In the genomic region with DNA sequence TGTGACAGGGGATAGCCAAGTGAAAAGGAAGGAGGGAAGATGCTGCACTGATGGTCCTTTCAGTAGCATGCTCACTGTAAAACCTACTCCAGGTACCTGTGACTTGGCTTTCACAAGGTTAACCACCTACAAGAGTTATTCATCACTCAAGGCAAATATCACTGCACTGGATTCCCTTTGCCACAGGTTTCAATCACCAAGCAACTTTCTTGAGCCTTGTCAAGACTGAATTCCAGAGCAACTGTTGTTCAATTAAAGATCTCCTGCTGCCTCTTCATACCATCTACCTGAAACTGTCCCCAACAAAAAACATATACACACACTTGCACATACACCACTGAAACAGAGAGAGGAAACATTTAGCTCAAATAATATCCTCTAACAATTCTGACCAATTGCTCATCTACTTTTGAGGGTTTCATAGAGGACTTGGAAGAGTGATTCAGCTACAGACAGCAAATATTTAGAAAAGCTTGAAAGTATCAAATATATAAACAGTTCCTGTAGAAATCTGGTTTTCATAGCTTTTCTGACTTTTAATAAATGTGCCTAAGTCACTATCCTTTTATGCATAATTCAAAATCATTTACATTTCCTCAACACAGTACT, we compare ENCODE assay signal across 22 cellular contexts. TPM values are rescaled to one million over a fixed set of nuclear protein-coding genes. Genes with fewer than 3 reads are reported as not detected.
DNase-seq lines count a peak whose midpoint lies in the region; FAIRE-seq and TF ChIP-seq lines count a peak whose summit lies in the region.
"Had no signal": no experiment of that assay in that cellular context is flagged by ENCODE, and none has a peak within 500 bp of the region (broad histone marks: within the 10 kb centered on the region; RNA-seq: fewer than 3 reads in every experiment).

No MANE protein-coding gene starts in this region.

- H3K9ac ChIP-seq in skeletal muscle satellite cell (ENCODE audit: low read depth, low read length) = peak overlapping the region; percentile 97
- H3K9ac ChIP-seq: BLaER1 had no signal

- no peak overlapping the region for H3K27ac ChIP-seq in adrenal gland
- H3K27ac ChIP-seq: BLaER1, brain microvascular endothelial cell, RWPE1 had no signal

- H3K4me3 Mint-ChIP-seq in HFFc6 = peak overlapping the region; percentile 48
- H3K4me3 Mint-ChIP-seq: activated CD4-positive, alpha-beta memory T cell treated with anti-CD3 and anti-CD28 coated beads for 36 hours; activated naive CD4-positive, alpha-beta T cell treated with anti-CD3 and anti-CD28 coated beads, Interleukin-2, amount 50 U/mL, for 24 hours; activated T-cell treated with anti-CD3 and anti-CD28 coated beads, Interleukin-2, amount 50 U/mL, for 24 hours; dendritic cell treated with granulocyte-macrophage colony-stimulating factor and Interleukin-4, amounts not matched to agents 40 ng/mL and 50 ng/mL, for 4 days; naive thymus-derived CD4-positive, alpha-beta T cell had no signal

- H3K4me2 ChIP-seq in skeletal muscle satellite cell (ENCODE audit: low read length) = peak overlapping the region; percentile 79
- H3K4me2 ChIP-seq: BLaER1 had no signal

- H3K9me3 Mint-ChIP-seq in HFFc6 = no peaks in the 10 kb centered on the region
- H3K9me3 Mint-ChIP-seq: activated CD4-positive, alpha-beta memory T cell treated with anti-CD3 and anti-CD28 coated beads for 36 hours; activated naive CD4-positive, alpha-beta T cell treated with anti-CD3 and anti-CD28 coated beads, Interleukin-2, amount 50 U/mL, for 24 hours; activated T-cell treated with anti-CD3 and anti-CD28 coated beads, Interleukin-2, amount 50 U/mL, for 24 hours; dendritic cell treated with granulocyte-macrophage colony-stimulating factor and Interleukin-4, amounts not matched to agents 40 ng/mL and 50 ng/mL, for 4 days; naive thymus-derived CD4-positive, alpha-beta T cell had no signal

- H3K4me1 ChIP-seq in skeletal muscle satellite cell (ENCODE audit: control insufficient read depth, insufficient read depth, low read length) (peaks cover 67% of the 10 kb centered on the region), adrenal gland (replicated peaks in 1 of 2) (peaks cover 0 to 61% of the 10 kb centered on the region in 2 donors)

- no peak for TF ChIP-seq POLR2A in adrenal gland (IDR thresholded peaks at IDR 0.05)

- H3K27me3 ChIP-seq in skeletal muscle satellite cell (ENCODE audit: control insufficient read depth, insufficient read depth, low read length) (no peaks in the 10 kb centered on the region), adrenal gland (no peaks in the 10 kb centered on the region)
- H3K27me3 ChIP-seq: brain microvascular endothelial cell had no signal

- DNase-seq in HFFc6 (no peak), RCC 7860 (ENCODE audit: low spot score) (no peak), fibroblast of peridontal ligament (ENCODE audit: extremely low read depth) (peak; percentile 48), adrenal gland (no peak), middle frontal gyrus (ENCODE audit: extremely low spot score, low spot score) (no peak)
- no peak for DNase-seq in activated T-cell treated with anti-CD3 and anti-CD28 coated beads, Interleukin-2, amount 50 U/mL, for 1 hour
- DNase-seq: activated CD4-positive, alpha-beta memory T cell treated with anti-CD3 and anti-CD28 coated beads for 36 hours; activated T-cell treated with anti-CD3 and anti-CD28 coated beads, Interleukin-2, amount 50 U/mL, for 24 hours; brain microvascular endothelial cell; naive thymus-derived CD4-positive, alpha-beta T cell; NCI-H1694; NCI-H2227 treated with DMSO at 0.1 percent for 48 hours; NK-92 treated with Interleukin-12 subunit alpha and Interleukin-12 subunit beta, amount 100 ng/mL, for 24 hours; posterior cingulate gyrus; stimulated activated CD4-positive, alpha-beta T cell treated with anti-CD3 and anti-CD28 coated beads, Interleukin-4, amount 100 ng/mL, for 4 hours had no signal

- peak overlapping the region; percentile 28 for H3K4me3 ChIP-seq in skeletal muscle satellite cell (ENCODE audit: low read length)
- no peak overlapping the region for H3K4me3 ChIP-seq in adrenal gland
- H3K4me3 ChIP-seq: BLaER1, lung had no signal

- H3K27me3 Mint-ChIP-seq in HFFc6 (ENCODE audit: insufficient read depth) = no peaks in the 10 kb centered on the region
- H3K27me3 Mint-ChIP-seq: dendritic cell treated with granulocyte-macrophage colony-stimulating factor and Interleukin-4, amounts not matched to agents 40 ng/mL and 50 ng/mL, for 4 days had no signal

- H3K4me1 Mint-ChIP-seq in HFFc6 (ENCODE audit: low read depth) = peaks cover 88% of the 10 kb centered on the region

- H3K36me3 ChIP-seq in skeletal muscle satellite cell (ENCODE audit: insufficient read depth, low read length) (no peaks in the 10 kb centered on the region), adrenal gland (replicated peaks in 1 of 2) (no peaks in the 10 kb centered on the region)
- H3K36me3 ChIP-seq: BLaER1, brain microvascular endothelial cell had no signal

- H3K9me3 ChIP-seq in skeletal muscle satellite cell (replicated peaks; ENCODE audit: low read length) (no peaks in the 10 kb centered on the region), adrenal gland (replicated peaks in 1 of 3) (peaks cover 0 to 4% (median 0%) of the 10 kb centered on the region in 3 donors)
- H3K9me3 ChIP-seq: BLaER1 had no signal

- peak; percentile 23 for FAIRE-seq in RCC 7860 (lab: Jason Lieb, UNC)
- FAIRE-seq: GM12891 had no signal

- peaks cover 3% of the 10 kb centered on the region for H3K36me3 Mint-ChIP-seq in HFFc6 (ENCODE audit: low read depth)
- H3K36me3 Mint-ChIP-seq: activated CD4-positive, alpha-beta memory T cell treated with anti-CD3 and anti-CD28 coated beads for 36 hours; activated naive CD4-positive, alpha-beta T cell treated with anti-CD3 and anti-CD28 coated beads, Interleukin-2, amount 50 U/mL, for 24 hours; naive thymus-derived CD4-positive, alpha-beta T cell had no signal

- peak overlapping the region; percentile 10 for H3K27ac Mint-ChIP-seq in HFFc6
- H3K27ac Mint-ChIP-seq: activated CD4-positive, alpha-beta memory T cell treated with anti-CD3 and anti-CD28 coated beads for 36 hours; activated naive CD4-positive, alpha-beta T cell treated with anti-CD3 and anti-CD28 coated beads, Interleukin-2, amount 50 U/mL, for 24 hours; activated T-cell treated with anti-CD3 and anti-CD28 coated beads, Interleukin-2, amount 50 U/mL, for 24 hours; dendritic cell treated with granulocyte-macrophage colony-stimulating factor and Interleukin-4, amounts not matched to agents 40 ng/mL and 50 ng/mL, for 4 days; naive thymus-derived CD4-positive, alpha-beta T cell had no signal

- no peak for TF ChIP-seq CTCF in HFFc6 (IDR thresholded peaks at IDR 0.05)
- TF ChIP-seq CTCF in adrenal gland (IDR thresholded peaks at IDR 0.05) = no peak

- intact Hi-C loops in adrenal gland (cut with DNase I) = no loop called here

RNA-seq across cellular contexts. Expression of a gene that starts 6.5 kb away (rescaled TPM):
- 100 to 1,000 TPM in 3 of 6 experiments, 10 to 100 TPM in 3; 97.2 to 111 (median 100.0) TPM for total RNA-seq in HFFc6 (2021; fragmentation: NEBNext Ultra II Directional; extraction: Animal tissue kit (Norgen Biotek cat#: 25700))
- 85.2 and 95.6 TPM in 2 replicates for total RNA-seq in skeletal muscle satellite cell (2012; rRNA removed)
- total RNA-seq in adrenal gland = 10 to 100 TPM in 6 of 8 donors, 1 to 10 TPM in 2; 7.0 to 26.5 (median 17.9) TPM
- polyA plus RNA-seq in adrenal gland = 10 to 100 TPM in 2 of 3 donors, 1 to 10 TPM in 1; 8.4 to 24.7 (median 10.5) TPM
- polyA plus RNA-seq: naive thymus-derived CD4-positive, alpha-beta T cell had no signal
